Comparison of ENCODE assay signal across 10 cellular contexts in genomic region chr17:74453665-74454196, GRCh38. TPM values are rescaled to one million over a fixed set of nuclear protein-coding genes. Genes with fewer than 3 reads are reported as not detected.
DNase-seq lines count a peak whose midpoint lies in the region; FAIRE-seq and TF ChIP-seq lines count a peak whose summit lies in the region.
"Had no signal": no experiment of that assay in that cellular context is flagged by ENCODE, and none has a peak within 500 bp of the region (broad histone marks: within the 10 kb centered on the region; RNA-seq: fewer than 3 reads in every experiment).

No MANE protein-coding gene starts in this region.

- H3K9me3 Mint-ChIP-seq in astrocyte (ENCODE audit: unreplicated experiment): no peaks in the 10 kb centered on the region
- H3K9me3 Mint-ChIP-seq in immature natural killer cell: no peaks in the 10 kb centered on the region

- no peaks in the 10 kb centered on the region for H3K79me2 ChIP-seq in astrocyte (ENCODE audit: insufficient read depth, low read length)

- H3K4me2 ChIP-seq in astrocyte (ENCODE audit: low read length): peak overlapping the region; percentile 93

- H3K4me1 Mint-ChIP-seq in astrocyte (ENCODE audit: low read depth, unreplicated experiment) (peaks cover 4% of the 10 kb centered on the region), immature natural killer cell (peaks cover 30 to 34% of the 10 kb centered on the region in 2 donors)

- H3K4me3 ChIP-seq in astrocyte (ENCODE audit: insufficient read depth, low read depth, low read length): no peak overlapping the region

- no peaks in the 10 kb centered on the region for H3K36me3 ChIP-seq in astrocyte (ENCODE audit: insufficient read depth, low read length)

- FAIRE-seq in astrocyte (lab: Jason Lieb, UNC): no peak

- no peak for TF ChIP-seq CTCF in astrocyte (IDR thresholded peaks at IDR 0.05; ENCODE audit: insufficient read depth, low read depth, low read length)

- no peak overlapping the region for H3K27ac ChIP-seq in astrocyte (ENCODE audit: low read depth, low read length)

- peaks cover 9% of the 10 kb centered on the region for H3K27me3 ChIP-seq in astrocyte (ENCODE audit: insufficient read depth, low read length)

- H3K4me3 Mint-ChIP-seq in astrocyte (ENCODE audit: unreplicated experiment) (no peak overlapping the region), immature natural killer cell (peak overlapping the region in 2 of 5 donors; percentile 33 to 50)

- H3K36me3 Mint-ChIP-seq in astrocyte (ENCODE audit: low read depth, unreplicated experiment): peaks cover 8% of the 10 kb centered on the region
- H3K36me3 Mint-ChIP-seq in immature natural killer cell: no peaks in the 10 kb centered on the region

- peaks cover 4% of the 10 kb centered on the region for H3K4me1 ChIP-seq in astrocyte (ENCODE audit: insufficient read depth, low read length)

- DNase-seq in DMS79 treated with DMSO at 0.1 percent for 48 hours (lab: John Stamatoyannopoulos, UW) (peak; percentile 30), GOT3 (lab: John Stamatoyannopoulos, UW) (peak; percentile 38), NOMO-1 treated with dmso at 0.1 percent for 144 hours (lab: John Stamatoyannopoulos, UW; ENCODE audit: unreplicated experiment) (peak; percentile 67), astrocyte (ENCODE audit: low read depth) (no peak), immature natural killer cell (peak in 2 of 3 donors; percentile 21 to 63), GF-D8 (lab: John Stamatoyannopoulos, UW) (no peak), COLO829 (ENCODE audit: low spot score) (no peak)
- DNase-seq in stimulated activated CD4-positive, alpha-beta T cell treated with anti-CD3 and anti-CD28 coated beads, TNF-alpha, amount 100 ng/mL, for 24 hours (ENCODE audit: low read depth in 3 of 3): peak; percentile 25 to 79 (median 45)

- H3K9ac ChIP-seq in astrocyte (ENCODE audit: low read length): no peak overlapping the region

- H2AFZ ChIP-seq in astrocyte (ENCODE audit: low read depth, low read length): no peak overlapping the region

- no peaks in the 10 kb centered on the region for H3K9me3 ChIP-seq in astrocyte (ENCODE audit: insufficient read depth, low read depth, low read length)

- H3K27me3 Mint-ChIP-seq in astrocyte (ENCODE audit: low read depth, unreplicated experiment) (peaks cover 28% of the 10 kb centered on the region), immature natural killer cell (ENCODE audit: low read depth in 3 of 3) (peaks cover 0 to 2% (median 0%) of the 10 kb centered on the region in 3 donors)

- H3K27ac Mint-ChIP-seq in astrocyte (ENCODE audit: unreplicated experiment) (no peak overlapping the region), immature natural killer cell (no peak overlapping the region)

- H4K20me1 ChIP-seq in astrocyte (ENCODE audit: insufficient read depth, low read length): no peaks in the 10 kb centered on the region

RNA-seq across cellular contexts. Expression of gene CD300A, which starts 12.7 kb away (rescaled TPM):
- not detected in 2 replicates for total RNA-seq in astrocyte
- polyA plus RNA-seq in immature natural killer cell: 100 to 1,000 TPM; 357 to 514 (median 505) TPM
- total RNA-seq: LHCN-M2, myocyte had no signal

RNA-seq across cellular contexts. Expression of gene GPRC5C, which starts 21.8 kb away (rescaled TPM):
- total RNA-seq in astrocyte: 65.3 and 70.4 TPM in 2 replicates
- polyA plus RNA-seq in immature natural killer cell: 1 to 10 TPM in 1 of 3 donors, under 1 TPM in 1, not detected in 1; 0.89 to 3.2 TPM
- total RNA-seq: LHCN-M2, myocyte had no signal

Comparison
In these comparisons a context has a peak if more than half of its experiments do, and no peak if none do; other contexts are left out.
1. DNase-seq: peak in DMS79 treated with DMSO at 0.1 percent for 48 hours (single experiment), GOT3 (single experiment), NOMO-1 treated with dmso at 0.1 percent for 144 hours (single experiment), immature natural killer cell (2 of 3) and stimulated activated CD4-positive, alpha-beta T cell treated with anti-CD3 and anti-CD28 coated beads, TNF-alpha, amount 100 ng/mL, for 24 hours (3 of 3); none in astrocyte (single experiment), GF-D8 (single experiment) and COLO829 (single experiment).